1 cellular context compared by ENCODE assay signal in genomic region chr7:151081170-151082101, GRCh38.
TF ChIP-seq lines count a peak whose summit lies in the region.

No MANE protein-coding gene starts in this region.

TF ChIP-seq in K562, 482 proteins besides CTCF, POLR2A, EP300 and RAD21 (continued from another document and continues in another):
- TF ChIP-seq MAFK (IDR thresholded peaks at IDR 0.05; ENCODE audit: low read length) = no peak
- no peak for TF ChIP-seq BRF1 (IDR thresholded peaks at IDR 0.05; ENCODE audit: borderline replicate concordance, extremely low read depth, insufficient read length)
- TF ChIP-seq, protein P1, sequence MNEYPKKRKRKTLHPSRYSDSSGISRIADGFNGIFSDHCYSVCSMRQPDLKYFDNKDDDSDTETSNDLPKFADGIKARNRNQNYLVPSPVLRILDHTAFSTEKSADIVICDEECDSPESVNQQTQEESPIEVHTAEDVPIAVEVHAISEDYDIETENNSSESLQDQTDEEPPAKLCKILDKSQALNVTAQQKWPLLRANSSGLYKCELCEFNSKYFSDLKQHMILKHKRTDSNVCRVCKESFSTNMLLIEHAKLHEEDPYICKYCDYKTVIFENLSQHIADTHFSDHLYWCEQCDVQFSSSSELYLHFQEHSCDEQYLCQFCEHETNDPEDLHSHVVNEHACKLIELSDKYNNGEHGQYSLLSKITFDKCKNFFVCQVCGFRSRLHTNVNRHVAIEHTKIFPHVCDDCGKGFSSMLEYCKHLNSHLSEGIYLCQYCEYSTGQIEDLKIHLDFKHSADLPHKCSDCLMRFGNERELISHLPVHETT (CRISPR knock-in tag; conservative IDR thresholded peaks at IDR 0.05 in 1 of 2, IDR thresholded peaks at IDR 0.05 in 1 of 2) = no peak
- TF ChIP-seq TAL1 (IDR thresholded peaks at IDR 0.05) = no peak
- TF ChIP-seq, protein P2, sequence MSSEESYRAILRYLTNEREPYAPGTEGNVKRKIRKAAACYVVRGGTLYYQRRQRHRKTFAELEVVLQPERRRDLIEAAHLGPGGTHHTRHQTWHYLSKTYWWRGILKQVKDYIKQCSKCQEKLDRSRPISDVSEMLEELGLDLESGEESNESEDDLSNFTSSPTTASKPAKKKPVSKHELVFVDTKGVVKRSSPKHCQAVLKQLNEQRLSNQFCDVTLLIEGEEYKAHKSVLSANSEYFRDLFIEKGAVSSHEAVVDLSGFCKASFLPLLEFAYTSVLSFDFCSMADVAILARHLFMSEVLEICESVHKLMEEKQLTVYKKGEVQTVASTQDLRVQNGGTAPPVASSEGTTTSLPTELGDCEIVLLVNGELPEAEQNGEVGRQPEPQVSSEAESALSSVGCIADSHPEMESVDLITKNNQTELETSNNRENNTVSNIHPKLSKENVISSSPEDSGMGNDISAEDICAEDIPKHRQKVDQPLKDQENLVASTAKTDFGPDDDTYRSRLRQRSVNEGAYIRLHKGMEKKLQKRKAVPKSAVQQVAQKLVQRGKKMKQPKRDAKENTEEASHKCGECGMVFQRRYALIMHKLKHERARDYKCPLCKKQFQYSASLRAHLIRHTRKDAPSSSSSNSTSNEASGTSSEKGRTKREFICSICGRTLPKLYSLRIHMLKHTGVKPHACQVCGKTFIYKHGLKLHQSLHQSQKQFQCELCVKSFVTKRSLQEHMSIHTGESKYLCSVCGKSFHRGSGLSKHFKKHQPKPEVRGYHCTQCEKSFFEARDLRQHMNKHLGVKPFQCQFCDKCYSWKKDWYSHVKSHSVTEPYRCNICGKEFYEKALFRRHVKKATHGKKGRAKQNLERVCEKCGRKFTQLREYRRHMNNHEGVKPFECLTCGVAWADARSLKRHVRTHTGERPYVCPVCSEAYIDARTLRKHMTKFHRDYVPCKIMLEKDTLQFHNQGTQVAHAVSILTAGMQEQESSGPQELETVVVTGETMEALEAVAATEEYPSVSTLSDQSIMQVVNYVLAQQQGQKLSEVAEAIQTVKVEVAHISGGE (CRISPR knock-in tag; IDR thresholded peaks at IDR 0.05) = no peak; a peak in 1 of 6 replicates
- no peak for TF ChIP-seq STAG1 (CRISPR knock-in tag; IDR thresholded peaks at IDR 0.05; ENCODE audit: borderline replicate concordance)
- TF ChIP-seq ZNF224 (CRISPR knock-in tag; IDR thresholded peaks at IDR 0.05) = no peak
- no peak for TF ChIP-seq IRF9 (tag; IDR thresholded peaks at IDR 0.05)
- TF ChIP-seq JUND (IDR thresholded peaks at IDR 0.05; ENCODE audit: borderline replicate concordance, low read depth, low read length) = no peak
- no peak for TF ChIP-seq JUND (tag; IDR thresholded peaks at IDR 0.05; ENCODE audit: borderline replicate concordance, low read depth, low read length)
- peak; percentile 72; the same call in 1 of the 2 replicates for TF ChIP-seq OTX1 (CRISPR knock-in tag; IDR thresholded peaks at IDR 0.05)
- no peak; the same call in 1 of the 2 replicates for TF ChIP-seq CBX1 (IDR thresholded peaks at IDR 0.05; ENCODE audit: low read depth)
- TF ChIP-seq, protein P3, sequence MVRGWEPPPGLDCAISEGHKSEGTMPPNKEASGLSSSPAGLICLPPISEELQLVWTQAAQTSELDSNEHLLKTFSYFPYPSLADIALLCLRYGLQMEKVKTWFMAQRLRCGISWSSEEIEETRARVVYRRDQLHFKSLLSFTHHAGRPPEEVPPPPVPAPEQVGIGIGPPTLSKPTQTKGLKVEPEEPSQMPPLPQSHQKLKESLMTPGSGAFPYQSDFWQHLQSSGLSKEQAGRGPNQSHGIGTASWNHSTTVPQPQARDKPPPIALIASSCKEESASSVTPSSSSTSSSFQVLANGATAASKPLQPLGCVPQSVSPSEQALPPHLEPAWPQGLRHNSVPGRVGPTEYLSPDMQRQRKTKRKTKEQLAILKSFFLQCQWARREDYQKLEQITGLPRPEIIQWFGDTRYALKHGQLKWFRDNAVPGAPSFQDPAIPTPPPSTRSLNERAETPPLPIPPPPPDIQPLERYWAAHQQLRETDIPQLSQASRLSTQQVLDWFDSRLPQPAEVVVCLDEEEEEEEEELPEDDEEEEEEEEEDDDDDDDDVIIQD (CRISPR knock-in tag; IDR thresholded peaks at IDR 0.05) = no peak
- TF ChIP-seq NFE2L1 (tag; IDR thresholded peaks at IDR 0.05; ENCODE audit: borderline replicate concordance, low read depth) = no peak
- no peak for TF ChIP-seq RREB1 (CRISPR knock-in tag; IDR thresholded peaks at IDR 0.05)
- peak; percentile 34; the same call in 1 of the 2 replicates for TF ChIP-seq ZNF274 (IDR thresholded peaks at IDR 0.05; ENCODE audit: borderline replicate concordance, low read depth, low read length)
- TF ChIP-seq SOX6 (IDR thresholded peaks at IDR 0.05) = no peak
- 0 out of 2 replicates have a peak, but pooled peaks have one; percentile 19 for TF ChIP-seq RBM14 (IDR thresholded peaks at IDR 0.05; ENCODE audit: borderline replicate concordance, insufficient read depth, low read depth, low read length)
- no peak for TF ChIP-seq ZNF655 (CRISPR knock-in tag; IDR thresholded peaks at IDR 0.05)
- no peak for TF ChIP-seq CBFB (CRISPR knock-in tag; IDR thresholded peaks at IDR 0.05)
- no peak for TF ChIP-seq SAFB2 (IDR thresholded peaks at IDR 0.05; ENCODE audit: borderline replicate concordance, low read depth, low read length, severe bottlenecking)
- TF ChIP-seq KLF6 (CRISPR knock-in tag; IDR thresholded peaks at IDR 0.05; ENCODE audit: borderline replicate concordance) = no peak
- TF ChIP-seq RFX5 (IDR thresholded peaks at IDR 0.05; ENCODE audit: low read depth, low read length) = no peak
- no peak for TF ChIP-seq ARHGAP35 (IDR thresholded peaks at IDR 0.05; ENCODE audit: partially characterized antibody)
- no peak for TF ChIP-seq BACH1 (tag; IDR thresholded peaks at IDR 0.05)
- no peak for TF ChIP-seq PHF20 (IDR thresholded peaks at IDR 0.05; ENCODE audit: partially characterized antibody)
- no peak for TF ChIP-seq HEY1 (CRISPR knock-in tag; IDR thresholded peaks at IDR 0.05; ENCODE audit: borderline replicate concordance)
- no peak for TF ChIP-seq MGA (IDR thresholded peaks at IDR 0.05)
